ENCODE assay signal across 19 cellular contexts in the genomic region with DNA sequence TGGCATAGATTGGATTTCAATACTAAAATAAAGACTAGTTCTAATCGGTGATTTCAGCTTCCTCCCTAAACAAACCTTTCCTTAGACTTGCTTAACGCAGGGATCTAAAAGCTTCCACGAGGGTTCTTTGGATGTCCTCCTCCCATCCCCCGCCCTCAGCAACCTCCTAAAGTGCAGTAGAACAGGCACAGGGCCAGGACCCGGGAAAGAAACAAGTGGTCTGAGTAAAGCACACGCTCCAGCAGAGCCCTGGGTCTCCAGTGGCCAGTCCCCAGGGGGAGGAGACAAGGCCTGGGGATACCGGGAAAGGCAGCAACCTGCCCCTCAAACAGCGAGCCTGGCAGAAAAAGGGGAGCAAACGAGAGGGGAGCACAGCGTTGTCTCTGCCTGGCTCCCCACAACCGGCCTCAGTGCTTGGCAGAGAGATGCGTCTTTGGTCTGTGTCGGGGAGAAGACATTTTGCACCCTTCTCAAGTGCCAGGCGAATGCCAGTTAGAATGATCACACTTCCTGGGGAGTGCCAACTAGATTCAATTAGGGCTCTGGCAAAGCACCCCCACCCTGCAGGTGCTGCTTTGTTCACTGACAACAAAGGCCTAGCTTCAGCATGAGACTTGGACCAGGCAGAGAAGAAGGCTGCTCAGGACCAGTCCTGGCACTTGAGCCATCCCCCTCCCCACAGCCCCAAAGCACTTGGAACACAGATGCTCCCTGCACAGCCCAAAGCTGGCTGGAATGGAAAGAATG. TPM values are rescaled to one million over a fixed set of nuclear protein-coding genes. Genes with fewer than 3 reads are reported as not detected.
DNase-seq lines count a peak whose midpoint lies in the region; ATAC-seq lines count a peak whose summit lies in the region.
"Had no signal": no experiment of that assay in that cellular context is flagged by ENCODE, and none has a peak within 500 bp of the region (broad histone marks: within the 10 kb centered on the region; RNA-seq: fewer than 3 reads in every experiment).

No MANE protein-coding gene starts in this region.

- CTCF ChIA-PET in CD4-positive, alpha-beta memory T cell (lab: Charles Lee; ENCODE audit: partially characterized antibody): no interaction called here

- no peak for ATAC-seq in GM18502 (IDR thresholded peaks at IDR 0.05; ENCODE audit: poor library complexity, unreplicated experiment)
- ATAC-seq in GM21717 (IDR thresholded peaks at IDR 0.05; ENCODE audit: unreplicated experiment): no peak
- ATAC-seq: stimulated activated memory B cell treated with anti-CD40 and anti-IgM and Interleukin-4, amounts not matched to agents 10 μg/mL and 1 μg/mL and 100 μg/mL, for 72 hours had no signal

- POLR2A ChIA-PET in CD4-positive, alpha-beta memory T cell (lab: Charles Lee; ENCODE audit: partially characterized antibody): no interaction called here

- no peak overlapping the region for H3K4me3 ChIP-seq in CD4-positive, alpha-beta memory T cell (ENCODE audit: low read length in 2 of 2)
- H3K4me3 ChIP-seq: smooth muscle cell had no signal

- H3K27ac ChIP-seq in angular gyrus (ENCODE audit: low read depth, low read length) (peak overlapping the region; percentile 22), temporal lobe (ENCODE audit: low read depth, low read length) (peak overlapping the region; percentile 38)
- no peak overlapping the region for H3K27ac ChIP-seq in CD4-positive, alpha-beta memory T cell (ENCODE audit: low read depth, low read length)

- no peaks in the 10 kb centered on the region for H3K4me1 ChIP-seq in CD4-positive, alpha-beta memory T cell (ENCODE audit: insufficient read depth, low read length)

- H3K36me3 ChIP-seq in CD4-positive, alpha-beta memory T cell (ENCODE audit: insufficient read depth, low read length): no peaks in the 10 kb centered on the region

- H3K36me3 Mint-ChIP-seq in CD4-positive, alpha-beta memory T cell: peaks cover 2 to 3% of the 10 kb centered on the region in 2 donors
- H3K36me3 Mint-ChIP-seq: stimulated activated memory B cell treated with anti-CD40 and anti-IgM and Interleukin-4, amounts not matched to agents 10 μg/mL and 1 μg/mL and 100 μg/mL, for 72 hours had no signal

- peaks cover 6 to 14% of the 10 kb centered on the region in 2 donors for H3K27me3 Mint-ChIP-seq in CD4-positive, alpha-beta memory T cell

- H3K4me1 Mint-ChIP-seq in CD4-positive, alpha-beta memory T cell: no peaks in the 10 kb centered on the region
- H3K4me1 Mint-ChIP-seq: activated CD4-positive, alpha-beta memory T cell treated with anti-CD3 and anti-CD28 coated beads, Interleukin-2, amount 10 ng/mL, durations not matched to agents 7 days and 5 days; stimulated activated memory B cell treated with anti-CD40 and anti-IgM and Interleukin-4, amounts not matched to agents 10 μg/mL and 1 μg/mL and 100 μg/mL, for 72 hours had no signal

- H3K27ac Mint-ChIP-seq in CD4-positive, alpha-beta memory T cell: no peak overlapping the region
- H3K27ac Mint-ChIP-seq: activated CD4-positive, alpha-beta memory T cell treated with anti-CD3 and anti-CD28 coated beads, Interleukin-2, amount 10 ng/mL, durations not matched to agents 7 days and 5 days; activated T-helper 1 cell treated with anti-CD3 and anti-CD28 coated beads, Interleukin-12 subunit alpha, Interleukin-12 subunit beta, Interleukin-2, Interleukin-4 antibody, amounts not matched to agents 30 ng/mL and 10 ng/mL and 1 ng/mL, durations not matched to agents 14 hours and 24 hours and 36 hours; stimulated activated memory B cell treated with anti-CD40 and anti-IgM and Interleukin-4, amounts not matched to agents 10 μg/mL and 1 μg/mL and 100 μg/mL, for 72 hours had no signal

- H3K4me3 Mint-ChIP-seq in CD4-positive, alpha-beta memory T cell: no peak overlapping the region
- H3K4me3 Mint-ChIP-seq: activated CD4-positive, alpha-beta memory T cell treated with anti-CD3 and anti-CD28 coated beads, Interleukin-2, amount 10 ng/mL, durations not matched to agents 7 days and 5 days; activated T-helper 1 cell treated with anti-CD3 and anti-CD28 coated beads, Interleukin-12 subunit alpha, Interleukin-12 subunit beta, Interleukin-2, Interleukin-4 antibody, amounts not matched to agents 30 ng/mL and 10 ng/mL and 1 ng/mL, durations not matched to agents 14 hours and 24 hours and 36 hours; stimulated activated memory B cell treated with anti-CD40 and anti-IgM and Interleukin-4, amounts not matched to agents 10 μg/mL and 1 μg/mL and 100 μg/mL, for 72 hours had no signal

- peaks cover 0 to 19% (median 14%) of the 10 kb centered on the region in 8 donors for H3K9me3 Mint-ChIP-seq in CD4-positive, alpha-beta memory T cell

- no peaks in the 10 kb centered on the region for H3K9me3 ChIP-seq in CD4-positive, alpha-beta memory T cell (ENCODE audit: control insufficient read depth in 1 of 2, low read length in 2 of 2)

- H3K27me3 ChIP-seq in CD4-positive, alpha-beta memory T cell (ENCODE audit: insufficient read depth, low read length): no peaks in the 10 kb centered on the region

- DNase-seq in NCI-H1092 treated with DMSO at 0.1 percent for 48 hours (lab: John Stamatoyannopoulos, UW) (peak; percentile 93), medulla oblongata (ENCODE audit: extremely low spot score) (peak; percentile 71)
- DNase-seq in CD4-positive, alpha-beta memory T cell: no peak
- DNase-seq: activated CD4-positive, alpha-beta memory T cell treated with anti-CD3 and anti-CD28 coated beads, Interleukin-2, amount 10 ng/mL, durations not matched to agents 7 days and 5 days; AML-193; cortex of kidney; DMS 273 treated with DMSO at 0.1 percent for 48 hours; Kasumi-1; mesendoderm; NCI-H1694 treated with DMSO at 0.1 percent for 48 hours had no signal

- intact Hi-C loops in CD4-positive, alpha-beta memory T cell (cut with micrococcal nuclease): no loop called here

RNA-seq across cellular contexts. Expression of a gene that starts 17.1 kb away (rescaled TPM):
- 11.1 TPM for total RNA-seq in temporal lobe
- total RNA-seq in CD4-positive, alpha-beta memory T cell: under 1 TPM; 0.33 to 0.49 TPM
- not detected for polyA plus RNA-seq in CD4-positive, alpha-beta memory T cell
- total RNA-seq: activated CD4-positive, alpha-beta memory T cell treated with anti-CD3 and anti-CD28 coated beads, Interleukin-2, amount 10 ng/mL, durations not matched to agents 7 days and 5 days; activated T-helper 1 cell treated with anti-CD3 and anti-CD28 coated beads, Interleukin-12 subunit alpha, Interleukin-12 subunit beta, Interleukin-2, Interleukin-4 antibody, amounts not matched to agents 30 ng/mL and 10 ng/mL and 1 ng/mL, durations not matched to agents 14 hours and 24 hours and 36 hours; HT-29; osteoblast had no signal
- polyA plus RNA-seq: smooth muscle cell had no signal

RNA-seq across cellular contexts. Expression of a gene that starts 31.5 kb away (rescaled TPM):
- 14.0 TPM for total RNA-seq in temporal lobe
- total RNA-seq in CD4-positive, alpha-beta memory T cell: under 1 TPM; 0.32 to 0.75 TPM
- under 1 TPM in 1 of 2 donors, not detected in 1; 0.17 TPM for polyA plus RNA-seq in CD4-positive, alpha-beta memory T cell
- total RNA-seq: activated CD4-positive, alpha-beta memory T cell treated with anti-CD3 and anti-CD28 coated beads, Interleukin-2, amount 10 ng/mL, durations not matched to agents 7 days and 5 days; HT-29; osteoblast had no signal

Comparison
In these comparisons a context has a peak if more than half of its experiments do, and no peak if none do; other contexts are left out.
1. DNase-seq: peak in NCI-H1092 treated with DMSO at 0.1 percent for 48 hours (single experiment) and medulla oblongata (single experiment); none in CD4-positive, alpha-beta memory T cell (0 of 5).